In the genomic region with DNA sequence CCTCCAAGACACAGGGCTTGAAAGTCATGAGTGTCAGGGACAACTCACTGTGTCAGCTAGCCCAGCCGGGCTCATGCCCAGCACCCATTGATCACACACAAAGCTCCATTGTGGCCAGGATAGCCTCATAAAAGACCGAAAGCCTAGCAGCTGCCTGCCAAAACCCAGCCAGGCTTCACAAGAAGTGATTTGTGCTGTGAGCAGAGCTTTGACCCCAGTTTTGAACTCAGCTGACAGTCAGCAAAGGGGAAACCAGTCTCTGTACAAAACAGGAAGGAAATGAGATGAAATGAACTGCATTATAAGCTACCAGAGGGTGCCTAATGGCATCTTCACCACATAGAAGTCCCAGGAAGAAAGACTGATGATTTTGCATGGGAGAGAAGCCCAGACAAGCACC, we compare ENCODE assay signal across 8 cellular contexts. TPM values are rescaled to one million over a fixed set of nuclear protein-coding genes. Genes with fewer than 3 reads are reported as not detected.
DNase-seq lines count a peak whose midpoint lies in the region; ATAC-seq, FAIRE-seq and TF ChIP-seq lines count a peak whose summit lies in the region.

No MANE protein-coding gene starts in this region.

- no peaks in the 10 kb centered on the region for H3K9me3 ChIP-seq in astrocyte (ENCODE audit: insufficient read depth, low read depth, low read length)

- H3K4me3 Mint-ChIP-seq in astrocyte (ENCODE audit: unreplicated experiment): no peak overlapping the region
- H3K4me3 Mint-ChIP-seq in naive thymus-derived CD8-positive, alpha-beta T cell: peak overlapping the region in 9 of 10 donors; percentile 0 to 46 (median 35)
- H3K4me3 Mint-ChIP-seq in glutamatergic neuron (ENCODE audit: unreplicated experiment): no peak overlapping the region

- H3K4me3 ChIP-seq in GM12864 (ENCODE audit: low read depth, low read length) (peak overlapping the region; percentile 5; the same call in 1 of the 2 replicates), astrocyte (ENCODE audit: insufficient read depth, low read depth, low read length) (no peak overlapping the region)

- no peak overlapping the region for H3K9ac ChIP-seq in astrocyte (ENCODE audit: low read length)

- H3K4me2 ChIP-seq in astrocyte (ENCODE audit: low read length): no peak overlapping the region

- H3K4me1 ChIP-seq in astrocyte (ENCODE audit: insufficient read depth, low read length): peaks cover 7% of the 10 kb centered on the region

- TF ChIP-seq CTCF in GM12864 (IDR thresholded peaks at IDR 0.05; ENCODE audit: low read depth, low read length, missing control alignments) (no peak), astrocyte (IDR thresholded peaks at IDR 0.05; ENCODE audit: insufficient read depth, low read depth, low read length) (no peak), glutamatergic neuron (IDR thresholded peaks at IDR 0.05; ENCODE audit: partially characterized antibody, unreplicated experiment) (no peak)

- H3K36me3 Mint-ChIP-seq in astrocyte (ENCODE audit: low read depth, unreplicated experiment): peaks cover 1% of the 10 kb centered on the region
- H3K36me3 Mint-ChIP-seq in naive thymus-derived CD8-positive, alpha-beta T cell: no peaks in the 10 kb centered on the region
- H3K36me3 Mint-ChIP-seq in glutamatergic neuron (ENCODE audit: unreplicated experiment): no peaks in the 10 kb centered on the region

- peaks cover 23% of the 10 kb centered on the region for H3K27me3 Mint-ChIP-seq in astrocyte (ENCODE audit: low read depth, unreplicated experiment)
- H3K27me3 Mint-ChIP-seq in naive thymus-derived CD8-positive, alpha-beta T cell: peaks cover 15 to 27% (median 19%) of the 10 kb centered on the region in 5 donors
- H3K27me3 Mint-ChIP-seq in glutamatergic neuron (ENCODE audit: unreplicated experiment): peaks cover 8% of the 10 kb centered on the region

- H3K9me3 Mint-ChIP-seq in astrocyte (ENCODE audit: unreplicated experiment) (no peaks in the 10 kb centered on the region), glutamatergic neuron (ENCODE audit: unreplicated experiment) (peaks cover 4% of the 10 kb centered on the region)
- no peaks in the 10 kb centered on the region for H3K9me3 Mint-ChIP-seq in naive thymus-derived CD8-positive, alpha-beta T cell

- no peak overlapping the region for H3K27ac ChIP-seq in astrocyte (ENCODE audit: low read depth, low read length)

- peak; percentile 40 for ATAC-seq in GM21526 (IDR thresholded peaks at IDR 0.05; ENCODE audit: low FRiP score, unreplicated experiment)
- peak; percentile 62 to 79 for ATAC-seq in naive thymus-derived CD8-positive, alpha-beta T cell

- H3K4me1 Mint-ChIP-seq in astrocyte (ENCODE audit: low read depth, unreplicated experiment): peaks cover 11% of the 10 kb centered on the region
- H3K4me1 Mint-ChIP-seq in naive thymus-derived CD8-positive, alpha-beta T cell: peaks cover 11 to 67% (median 31%) of the 10 kb centered on the region in 4 donors
- no peaks in the 10 kb centered on the region for H3K4me1 Mint-ChIP-seq in glutamatergic neuron (ENCODE audit: low read depth, unreplicated experiment)

- DNase-seq in GM12864 (ENCODE audit: low read depth): no peak
- peak; percentile 60 for DNase-seq in KG1 (lab: John Stamatoyannopoulos, UW)
- DNase-seq in astrocyte (ENCODE audit: low read depth): no peak
- peak in 5 of 10 donors; percentile 5 to 33 (median 30) for DNase-seq in naive thymus-derived CD8-positive, alpha-beta T cell
- DNase-seq in NK-92 treated with Interleukin-12 subunit alpha and Interleukin-12 subunit beta, amount 100 ng/mL, for 24 hours (lab: John Stamatoyannopoulos, UW): no peak
- no peak for DNase-seq in glutamatergic neuron
- DNase-seq in NCI-H2081 treated with DMSO at 0.1 percent for 48 hours (lab: John Stamatoyannopoulos, UW): no peak

- H3K27ac Mint-ChIP-seq in astrocyte (ENCODE audit: unreplicated experiment) (peak overlapping the region; percentile 15), glutamatergic neuron (ENCODE audit: unreplicated experiment) (no peak overlapping the region)
- peak overlapping the region in 9 of 10 donors; percentile 22 to 82 (median 60) for H3K27ac Mint-ChIP-seq in naive thymus-derived CD8-positive, alpha-beta T cell

- H3K36me3 ChIP-seq in astrocyte (ENCODE audit: insufficient read depth, low read length): no peaks in the 10 kb centered on the region

- H2AFZ ChIP-seq in astrocyte (ENCODE audit: low read depth, low read length): no peak overlapping the region

- peaks cover 42% of the 10 kb centered on the region for H3K27me3 ChIP-seq in astrocyte (ENCODE audit: insufficient read depth, low read length)

- no peak for FAIRE-seq in astrocyte (lab: Jason Lieb, UNC)

- no peaks in the 10 kb centered on the region for H4K20me1 ChIP-seq in astrocyte (ENCODE audit: insufficient read depth, low read length)

- no peaks in the 10 kb centered on the region for H3K79me2 ChIP-seq in astrocyte (ENCODE audit: insufficient read depth, low read length)

- POLR2A ChIA-PET in naive thymus-derived CD8-positive, alpha-beta T cell (lab: Charles Lee): interaction anchor here (0.6 kb wide), 1 partner anchor 203 kb away, joined by 7 read pairs; no protein-coding TSS in a partner anchor

RNA-seq across cellular contexts. Expression of a gene that starts 2.9 kb away (rescaled TPM):
- total RNA-seq in astrocyte: 1.3 and 1.5 TPM in 2 replicates
- 10 to 100 TPM in 1 of 2 experiments, 1 to 10 TPM in 1; 9.7 to 10.6 TPM for total RNA-seq in naive thymus-derived CD8-positive, alpha-beta T cell
- polyA plus RNA-seq in naive thymus-derived CD8-positive, alpha-beta T cell: under 1 TPM in 2 of 3 donors, not detected in 1; 0.12 to 0.57 TPM
- total RNA-seq in glutamatergic neuron (ENCODE audit: unreplicated experiment): 1.9 TPM

Comparison
In these comparisons a context has a peak if more than half of its experiments do, and no peak if none do; other contexts are left out.
1. H3K4me3 Mint-ChIP-seq: peak in naive thymus-derived CD8-positive, alpha-beta T cell (9 of 10); none in astrocyte (single experiment) and glutamatergic neuron (single experiment).